1 cellular context compared by ENCODE assay signal in genomic region chr17:50445730-50446305, GRCh38.
TF ChIP-seq lines count a peak whose summit lies in the region.

No MANE protein-coding gene starts in this region.

TF ChIP-seq in HEK293, 187 proteins besides CTCF, POLR2A, EP300 and RAD21 (continued from another document):
- TF ChIP-seq ZNF692 (tag by site-specific recombination; IDR thresholded peaks at IDR 0.05) (no peak), ZNF112 (tag by site-specific recombination; IDR thresholded peaks at IDR 0.05) (no peak), GLI2 (tag by site-specific recombination; IDR thresholded peaks at IDR 0.05; ENCODE audit: borderline replicate concordance, low read depth) (no peak), SCRT2 (tag by site-specific recombination; IDR thresholded peaks at IDR 0.05) (peak; percentile 69), SCRT1 (tag by site-specific recombination; IDR thresholded peaks at IDR 0.05; ENCODE audit: borderline replicate concordance) (peak; percentile 59; the same call in 1 of the 2 replicates)
TF ChIP-seq in HEK293: peak in this region for 3.
